In the genomic region with DNA sequence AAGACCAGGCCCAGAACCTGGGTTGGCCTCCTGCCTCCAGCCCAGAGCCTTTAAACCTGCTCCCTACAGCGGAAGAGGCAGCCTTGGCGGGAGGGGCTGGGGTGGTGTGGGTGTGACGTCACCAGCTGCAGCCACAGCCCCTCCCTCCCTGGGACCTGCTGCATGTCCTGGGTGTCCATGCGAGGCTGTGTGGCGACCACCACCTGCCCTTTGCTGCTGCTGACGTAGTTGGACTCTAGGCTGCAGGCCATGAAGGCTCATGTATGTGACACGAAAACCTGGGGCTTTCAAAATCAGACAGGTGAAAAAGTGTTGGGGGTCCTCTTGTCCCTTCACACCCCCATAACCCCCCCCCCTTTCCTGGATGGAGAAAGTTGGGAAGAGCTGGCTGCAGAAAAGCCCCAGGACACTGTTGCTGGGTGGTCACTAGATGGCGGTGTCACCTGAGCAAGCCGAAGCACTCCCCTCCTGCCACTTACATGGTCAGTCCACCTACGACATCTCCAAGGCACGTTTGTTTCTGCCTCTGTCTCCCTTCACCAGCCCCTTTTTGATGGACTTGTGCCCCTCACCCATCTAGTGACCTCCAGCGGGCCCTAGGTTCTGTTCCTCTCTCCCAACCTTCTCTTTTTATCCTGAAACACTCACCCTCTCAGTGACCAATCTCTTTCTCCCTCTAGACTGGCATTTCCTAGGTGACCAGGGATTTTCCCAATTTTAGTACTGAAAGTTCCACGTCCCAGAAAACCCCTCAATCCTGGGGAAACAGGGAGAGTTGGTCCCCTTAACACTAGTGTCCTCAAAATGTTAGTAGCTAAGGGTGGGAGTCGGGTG, we compare ENCODE assay signal across 1 cellular context.
TF ChIP-seq lines count a peak whose summit lies in the region.

No MANE protein-coding gene starts in this region.

TF ChIP-seq in SK-N-SH treated with all-trans-retinoic acid at 6 μM for 48 hours, 23 proteins besides CTCF, POLR2A, EP300 and RAD21 (continued from another document):
- TF ChIP-seq, protein P1, sequence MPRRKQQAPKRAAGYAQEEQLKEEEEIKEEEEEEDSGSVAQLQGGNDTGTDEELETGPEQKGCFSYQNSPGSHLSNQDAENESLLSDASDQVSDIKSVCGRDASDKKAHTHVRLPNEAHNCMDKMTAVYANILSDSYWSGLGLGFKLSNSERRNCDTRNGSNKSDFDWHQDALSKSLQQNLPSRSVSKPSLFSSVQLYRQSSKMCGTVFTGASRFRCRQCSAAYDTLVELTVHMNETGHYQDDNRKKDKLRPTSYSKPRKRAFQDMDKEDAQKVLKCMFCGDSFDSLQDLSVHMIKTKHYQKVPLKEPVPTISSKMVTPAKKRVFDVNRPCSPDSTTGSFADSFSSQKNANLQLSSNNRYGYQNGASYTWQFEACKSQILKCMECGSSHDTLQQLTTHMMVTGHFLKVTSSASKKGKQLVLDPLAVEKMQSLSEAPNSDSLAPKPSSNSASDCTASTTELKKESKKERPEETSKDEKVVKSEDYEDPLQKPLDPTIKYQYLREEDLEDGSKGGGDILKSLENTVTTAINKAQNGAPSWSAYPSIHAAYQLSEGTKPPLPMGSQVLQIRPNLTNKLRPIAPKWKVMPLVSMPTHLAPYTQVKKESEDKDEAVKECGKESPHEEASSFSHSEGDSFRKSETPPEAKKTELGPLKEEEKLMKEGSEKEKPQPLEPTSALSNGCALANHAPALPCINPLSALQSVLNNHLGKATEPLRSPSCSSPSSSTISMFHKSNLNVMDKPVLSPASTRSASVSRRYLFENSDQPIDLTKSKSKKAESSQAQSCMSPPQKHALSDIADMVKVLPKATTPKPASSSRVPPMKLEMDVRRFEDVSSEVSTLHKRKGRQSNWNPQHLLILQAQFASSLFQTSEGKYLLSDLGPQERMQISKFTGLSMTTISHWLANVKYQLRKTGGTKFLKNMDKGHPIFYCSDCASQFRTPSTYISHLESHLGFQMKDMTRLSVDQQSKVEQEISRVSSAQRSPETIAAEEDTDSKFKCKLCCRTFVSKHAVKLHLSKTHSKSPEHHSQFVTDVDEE (CRISPR knock-in tag; IDR thresholded peaks at IDR 0.05): no peak
- no peak for TF ChIP-seq ZNF565 (CRISPR knock-in tag; conservative IDR thresholded peaks at IDR 0.05; ENCODE audit: low read depth)
- TF ChIP-seq, protein P2, sequence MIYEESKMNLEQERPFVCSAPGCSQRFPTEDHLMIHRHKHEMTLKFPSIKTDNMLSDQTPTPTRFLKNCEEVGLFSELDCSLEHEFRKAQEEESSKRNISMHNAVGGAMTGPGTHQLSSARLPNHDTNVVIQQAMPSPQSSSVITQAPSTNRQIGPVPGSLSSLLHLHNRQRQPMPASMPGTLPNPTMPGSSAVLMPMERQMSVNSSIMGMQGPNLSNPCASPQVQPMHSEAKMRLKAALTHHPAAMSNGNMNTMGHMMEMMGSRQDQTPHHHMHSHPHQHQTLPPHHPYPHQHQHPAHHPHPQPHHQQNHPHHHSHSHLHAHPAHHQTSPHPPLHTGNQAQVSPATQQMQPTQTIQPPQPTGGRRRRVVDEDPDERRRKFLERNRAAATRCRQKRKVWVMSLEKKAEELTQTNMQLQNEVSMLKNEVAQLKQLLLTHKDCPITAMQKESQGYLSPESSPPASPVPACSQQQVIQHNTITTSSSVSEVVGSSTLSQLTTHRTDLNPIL (CRISPR knock-in tag; IDR thresholded peaks at IDR 0.05; ENCODE audit: low read depth): no peak
- TF ChIP-seq BACH2 (CRISPR knock-in tag; IDR thresholded peaks at IDR 0.05; ENCODE audit: borderline replicate concordance): no peak
- TF ChIP-seq GLIS3 (CRISPR knock-in tag; IDR thresholded peaks at IDR 0.05): no peak
- TF ChIP-seq ARNTL (CRISPR knock-in tag; IDR thresholded peaks at IDR 0.05; ENCODE audit: borderline replicate concordance, low read depth): no peak
- TF ChIP-seq ISL1 (CRISPR knock-in tag; IDR thresholded peaks at IDR 0.05): no peak
- TF ChIP-seq, protein P3, sequence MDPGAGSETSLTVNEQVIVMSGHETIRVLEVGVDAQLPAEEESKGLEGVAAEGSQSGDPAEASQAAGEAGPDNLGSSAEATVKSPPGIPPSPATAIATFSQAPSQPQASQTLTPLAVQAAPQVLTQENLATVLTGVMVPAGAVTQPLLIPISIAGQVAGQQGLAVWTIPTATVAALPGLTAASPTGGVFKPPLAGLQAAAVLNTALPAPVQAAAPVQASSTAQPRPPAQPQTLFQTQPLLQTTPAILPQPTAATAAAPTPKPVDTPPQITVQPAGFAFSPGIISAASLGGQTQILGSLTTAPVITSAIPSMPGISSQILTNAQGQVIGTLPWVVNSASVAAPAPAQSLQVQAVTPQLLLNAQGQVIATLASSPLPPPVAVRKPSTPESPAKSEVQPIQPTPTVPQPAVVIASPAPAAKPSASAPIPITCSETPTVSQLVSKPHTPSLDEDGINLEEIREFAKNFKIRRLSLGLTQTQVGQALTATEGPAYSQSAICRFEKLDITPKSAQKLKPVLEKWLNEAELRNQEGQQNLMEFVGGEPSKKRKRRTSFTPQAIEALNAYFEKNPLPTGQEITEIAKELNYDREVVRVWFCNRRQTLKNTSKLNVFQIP (CRISPR knock-in tag; IDR thresholded peaks at IDR 0.05; ENCODE audit: borderline replicate concordance, low read depth): no peak
TF ChIP-seq in SK-N-SH treated with all-trans-retinoic acid at 6 μM for 48 hours: peak in this region for 0.
